ENCODE assay signal across 31 cellular contexts in genomic region chr15:26615927-26616302, GRCh38.
"Had no signal": no experiment of that assay in that cellular context is flagged by ENCODE, and none has a peak within 500 bp of the region (broad histone marks: within the 10 kb centered on the region; RNA-seq: fewer than 3 reads in every experiment).

No MANE protein-coding gene starts in this region.

- H3K27me3 ChIP-seq: brain microvascular endothelial cell, dorsolateral prefrontal cortex, esophagus muscularis mucosa, foreskin keratinocyte, gastrocnemius medialis, heart left ventricle had no signal

- H3K4me3 Mint-ChIP-seq: activated CD4-positive, alpha-beta memory T cell treated with anti-CD3 and anti-CD28 coated beads, Interleukin-2, amount 10 ng/mL, durations not matched to agents 7 days and 5 days; activated CD4-positive, alpha-beta T cell treated with anti-CD3 and anti-CD28 coated beads, Interleukin-2, amount 10 ng/mL, durations not matched to agents 7 days and 5 days; activated naive CD4-positive, alpha-beta T cell treated with anti-CD3 and anti-CD28 coated beads, Interleukin-2, amount 10 ng/mL, durations not matched to agents 7 days and 5 days; activated naive CD8-positive, alpha-beta T cell; activated T-cell treated with anti-CD3 and anti-CD28 coated beads, Interleukin-2, amount 50 U/mL, for 24 hours; activated T-cell treated with anti-CD3 and anti-CD28 coated beads, Interleukin-2, amount 50 U/mL, for 72 hours; central memory CD8-positive, alpha-beta T cell; dendritic cell treated with granulocyte-macrophage colony-stimulating factor and Interleukin-4, amounts not matched to agents 40 ng/mL and 50 ng/mL, for 4 days; effector memory CD8-positive, alpha-beta T cell; T-helper 17 cell; T-helper 2 cell treated with Interferon-gamma antibody and Interleukin-4, amounts not matched to agents 5 μg/mL and 100 μg/mL, for 36 hours had no signal

- H3K9me3 ChIP-seq: esophagus muscularis mucosa, gastrocnemius medialis had no signal

- H3K4me1 Mint-ChIP-seq: activated CD4-positive, alpha-beta memory T cell treated with anti-CD3 and anti-CD28 coated beads, Interleukin-2, amount 10 ng/mL, durations not matched to agents 7 days and 5 days; activated CD4-positive, alpha-beta T cell treated with anti-CD3 and anti-CD28 coated beads, Interleukin-2, amount 10 ng/mL, durations not matched to agents 7 days and 5 days; activated naive CD4-positive, alpha-beta T cell treated with anti-CD3 and anti-CD28 coated beads, Interleukin-2, amount 10 ng/mL, durations not matched to agents 7 days and 5 days; central memory CD8-positive, alpha-beta T cell; T-helper 17 cell had no signal

- H3K36me3 ChIP-seq: brain microvascular endothelial cell, esophagus muscularis mucosa, gastrocnemius medialis, heart left ventricle had no signal

- H3K27ac Mint-ChIP-seq: activated CD4-positive, alpha-beta memory T cell treated with anti-CD3 and anti-CD28 coated beads, Interleukin-2, amount 10 ng/mL, durations not matched to agents 7 days and 5 days; activated CD4-positive, alpha-beta T cell treated with anti-CD3 and anti-CD28 coated beads, Interleukin-2, amount 10 ng/mL, durations not matched to agents 7 days and 5 days; activated naive CD4-positive, alpha-beta T cell treated with anti-CD3 and anti-CD28 coated beads, Interleukin-2, amount 10 ng/mL, durations not matched to agents 7 days and 5 days; activated naive CD8-positive, alpha-beta T cell; activated T-cell treated with anti-CD3 and anti-CD28 coated beads, Interleukin-2, amount 50 U/mL, for 24 hours; activated T-cell treated with anti-CD3 and anti-CD28 coated beads, Interleukin-2, amount 50 U/mL, for 72 hours; dendritic cell treated with granulocyte-macrophage colony-stimulating factor and Interleukin-4, amounts not matched to agents 40 ng/mL and 50 ng/mL, for 4 days; effector memory CD8-positive, alpha-beta T cell; T-helper 17 cell; T-helper 2 cell treated with Interferon-gamma antibody and Interleukin-4, amounts not matched to agents 5 μg/mL and 100 μg/mL, for 36 hours had no signal

- H3K27ac ChIP-seq: brain microvascular endothelial cell, coronary artery, dorsolateral prefrontal cortex, esophagus muscularis mucosa, foreskin keratinocyte, gastrocnemius medialis, heart left ventricle had no signal

- H3K27me3 Mint-ChIP-seq: activated CD4-positive, alpha-beta memory T cell treated with anti-CD3 and anti-CD28 coated beads, Interleukin-2, amount 10 ng/mL, durations not matched to agents 7 days and 5 days; activated CD4-positive, alpha-beta T cell treated with anti-CD3 and anti-CD28 coated beads, Interleukin-2, amount 10 ng/mL, durations not matched to agents 7 days and 5 days; activated naive CD4-positive, alpha-beta T cell treated with anti-CD3 and anti-CD28 coated beads, Interleukin-2, amount 10 ng/mL, durations not matched to agents 7 days and 5 days; activated naive CD8-positive, alpha-beta T cell; activated T-cell treated with anti-CD3 and anti-CD28 coated beads, Interleukin-2, amount 50 U/mL, for 24 hours; central memory CD8-positive, alpha-beta T cell; dendritic cell treated with granulocyte-macrophage colony-stimulating factor and Interleukin-4, amounts not matched to agents 40 ng/mL and 50 ng/mL, for 4 days; effector memory CD8-positive, alpha-beta T cell; T-helper 17 cell had no signal

- H3K36me3 Mint-ChIP-seq: activated naive CD4-positive, alpha-beta T cell treated with anti-CD3 and anti-CD28 coated beads, Interleukin-2, amount 10 ng/mL, durations not matched to agents 7 days and 5 days; activated naive CD8-positive, alpha-beta T cell had no signal

- H3K4me3 ChIP-seq: coronary artery, dorsolateral prefrontal cortex, esophagus muscularis mucosa, gastrocnemius medialis, heart left ventricle had no signal

- DNase-seq: activated CD4-positive, alpha-beta memory T cell treated with anti-CD3 and anti-CD28 coated beads, Interleukin-2, amount 10 ng/mL, durations not matched to agents 7 days and 5 days; activated CD4-positive, alpha-beta T cell treated with anti-CD3 and anti-CD28 coated beads for 1 hour; activated CD4-positive, alpha-beta T cell treated with anti-CD3 and anti-CD28 coated beads for 4 hours; activated CD4-positive, alpha-beta T cell treated with anti-CD3 and anti-CD28 coated beads, Interleukin-2, amount 10 ng/mL, durations not matched to agents 7 days and 5 days; activated CD4-positive, alpha-beta T cell treated with anti-CD3 and anti-CD28 coated beads, Interleukin-2, amount 50 U/mL, for 4 hours; activated CD8-positive, alpha-beta memory T cell treated with anti-CD3 and anti-CD28 coated beads, Interleukin-2, amount 50 U/mL, for 48 hours; activated gamma-delta T cell; activated naive CD4-positive, alpha-beta T cell; activated naive CD4-positive, alpha-beta T cell treated with anti-CD3 and anti-CD28 coated beads, Interleukin-2, amount 10 ng/mL, durations not matched to agents 7 days and 5 days; activated T-cell treated with anti-CD3 and anti-CD28 coated beads for 4 hours; activated T-cell treated with anti-CD3 and anti-CD28 coated beads, Interleukin-2, amount 50 U/mL, for 24 hours; activated T-cell treated with anti-CD3 and anti-CD28 coated beads, Interleukin-2, amount 50 U/mL, for 72 hours; amniotic stem cell; anterior cingulate cortex; brain microvascular endothelial cell; dorsolateral prefrontal cortex; effector memory CD8-positive, alpha-beta T cell; erythroblast; foreskin keratinocyte; gastrocnemius medialis; glutamatergic neuron; heart left ventricle; T-helper 1 cell; T-helper 17 cell; T1000 had no signal

- ATAC-seq: activated T-cell treated with anti-CD3 and anti-CD28 coated beads, Interleukin-2, amount 50 U/mL, for 72 hours; effector memory CD8-positive, alpha-beta T cell; foreskin keratinocyte; gastrocnemius medialis; T-helper 17 cell had no signal

- H3K4me1 ChIP-seq: esophagus muscularis mucosa, foreskin keratinocyte, gastrocnemius medialis, heart left ventricle had no signal
